Comparison of ENCODE assay signal across 19 cellular contexts in the genomic region with DNA sequence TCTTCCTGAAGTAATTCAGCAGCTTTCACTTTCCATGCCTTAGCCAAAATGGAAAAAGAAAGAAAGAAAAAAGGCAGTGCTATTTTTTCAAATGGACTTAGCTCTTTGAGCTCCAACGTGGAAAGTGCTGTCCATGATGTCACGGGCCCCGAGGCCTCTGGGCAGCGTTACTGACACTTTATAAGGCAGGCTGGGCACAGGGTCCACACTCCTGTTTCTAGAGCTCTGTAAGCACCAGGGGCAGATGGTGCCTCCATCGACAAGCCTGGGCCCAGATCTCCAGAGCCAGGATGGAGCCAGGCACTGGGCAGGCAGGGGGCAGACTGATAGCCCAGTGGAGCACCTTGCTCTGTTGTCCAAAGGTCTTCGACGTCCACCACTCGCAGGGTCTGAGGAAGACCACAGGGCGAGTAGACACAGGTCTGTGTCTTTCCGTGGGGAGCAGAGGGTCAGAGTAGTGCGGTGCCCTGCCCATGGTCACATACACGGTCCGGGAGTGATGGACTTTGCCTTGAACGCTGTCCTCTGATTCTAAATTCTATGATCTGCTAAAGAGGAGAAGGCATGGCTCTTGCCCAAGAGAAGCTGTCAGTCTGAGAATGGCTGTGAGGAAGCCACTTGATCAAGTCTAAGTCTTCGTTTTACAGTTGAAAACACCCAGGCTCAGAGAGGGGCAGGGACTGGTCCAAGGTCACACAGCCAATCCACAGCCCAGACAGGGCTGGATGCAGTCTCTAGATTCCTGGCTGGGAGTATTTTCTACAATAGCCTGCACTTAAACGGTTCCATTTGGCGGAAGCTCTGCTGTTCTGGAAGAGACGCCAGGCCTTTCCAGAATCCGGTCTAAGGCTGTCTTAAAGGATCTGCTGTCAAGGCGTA. TPM values are rescaled to one million over a fixed set of nuclear protein-coding genes. Genes with fewer than 3 reads are reported as not detected.
"Had no signal": no experiment of that assay in that cellular context is flagged by ENCODE, and none has a peak within 500 bp of the region (broad histone marks: within the 10 kb centered on the region; RNA-seq: fewer than 3 reads in every experiment).

No MANE protein-coding gene starts in this region.

- H3K27ac Mint-ChIP-seq: activated CD4-positive, alpha-beta memory T cell treated with anti-CD3 and anti-CD28 coated beads, Interleukin-2, amount 10 ng/mL, durations not matched to agents 7 days and 5 days; activated naive CD8-positive, alpha-beta T cell treated with anti-CD3 and anti-CD28 coated beads for 36 hours; activated T-cell treated with anti-CD3 and anti-CD28 coated beads, Interleukin-2, amount 50 U/mL, for 72 hours; neural progenitor cell had no signal

- DNase-seq: activated CD4-positive, alpha-beta memory T cell treated with anti-CD3 and anti-CD28 coated beads, Interleukin-2, amount 10 ng/mL, durations not matched to agents 7 days and 5 days; activated CD8-positive, alpha-beta memory T cell treated with anti-CD3 and anti-CD28 coated beads, Interleukin-2, amount 50 U/mL, for 4 hours; activated gamma-delta T cell treated with Interleukin-2 at 50 U/mL for 16 hours; activated naive CD8-positive, alpha-beta T cell treated with anti-CD3 and anti-CD28 coated beads for 36 hours; activated T-cell treated with anti-CD3 and anti-CD28 coated beads, Interleukin-2, amount 50 U/mL, for 72 hours; brain microvascular endothelial cell; cerebellar nuclear complex; foreskin keratinocyte; stimulated activated CD4-positive, alpha-beta T cell treated with anti-CD3 and anti-CD28 coated beads, Interleukin-2, amount 100 ng/mL, for 24 hours; stimulated activated naive B cell treated with anti-CD40 and anti-IgM and Interleukin-4, amounts not matched to agents 10 μg/mL and 1 μg/mL and 100 μg/mL, for 72 hours; substantia nigra; T-helper 9 cell; transverse colon had no signal

- H3K27ac ChIP-seq: brain microvascular endothelial cell, esophagus muscularis mucosa, foreskin keratinocyte, neural progenitor cell, parathyroid adenoma, transverse colon, VCaP had no signal

- H3K9me3 ChIP-seq: esophagus muscularis mucosa, heart left ventricle, transverse colon had no signal

- H3K27me3 ChIP-seq: esophagus muscularis mucosa, heart left ventricle, transverse colon had no signal

- H3K9me3 Mint-ChIP-seq: activated CD4-positive, alpha-beta memory T cell treated with anti-CD3 and anti-CD28 coated beads, Interleukin-2, amount 10 ng/mL, durations not matched to agents 7 days and 5 days; activated naive CD8-positive, alpha-beta T cell treated with anti-CD3 and anti-CD28 coated beads for 36 hours; activated T-cell treated with anti-CD3 and anti-CD28 coated beads, Interleukin-2, amount 50 U/mL, for 72 hours; neural progenitor cell; stimulated activated naive B cell treated with anti-CD40 and anti-IgM and Interleukin-4, amounts not matched to agents 10 μg/mL and 1 μg/mL and 100 μg/mL, for 72 hours had no signal

- H2AFZ ChIP-seq: neural progenitor cell, parathyroid adenoma had no signal

- H3K4me2 ChIP-seq: neural progenitor cell had no signal

- H3K4me1 ChIP-seq: esophagus muscularis mucosa, foreskin keratinocyte, neural progenitor cell, parathyroid adenoma had no signal

- ATAC-seq: activated T-cell treated with anti-CD3 and anti-CD28 coated beads, Interleukin-2, amount 50 U/mL, for 72 hours; foreskin keratinocyte; heart left ventricle; stimulated activated naive B cell treated with anti-CD40 and anti-IgM and Interleukin-4, amounts not matched to agents 10 μg/mL and 1 μg/mL and 100 μg/mL, for 72 hours had no signal

- H3K36me3 ChIP-seq: brain microvascular endothelial cell, esophagus muscularis mucosa, heart left ventricle, neural progenitor cell, transverse colon had no signal

- H3K9ac ChIP-seq: neural progenitor cell, parathyroid adenoma had no signal

- H3K36me3 Mint-ChIP-seq: activated naive CD8-positive, alpha-beta T cell treated with anti-CD3 and anti-CD28 coated beads for 36 hours; neural progenitor cell; stimulated activated naive B cell treated with anti-CD40 and anti-IgM and Interleukin-4, amounts not matched to agents 10 μg/mL and 1 μg/mL and 100 μg/mL, for 72 hours had no signal

- H3K4me3 Mint-ChIP-seq: activated CD4-positive, alpha-beta memory T cell treated with anti-CD3 and anti-CD28 coated beads, Interleukin-2, amount 10 ng/mL, durations not matched to agents 7 days and 5 days; activated naive CD8-positive, alpha-beta T cell treated with anti-CD3 and anti-CD28 coated beads for 36 hours; activated T-cell treated with anti-CD3 and anti-CD28 coated beads, Interleukin-2, amount 50 U/mL, for 72 hours; neural progenitor cell; stimulated activated naive B cell treated with anti-CD40 and anti-IgM and Interleukin-4, amounts not matched to agents 10 μg/mL and 1 μg/mL and 100 μg/mL, for 72 hours had no signal

- H3K79me2 ChIP-seq: parathyroid adenoma had no signal

- H3K27me3 Mint-ChIP-seq: activated naive CD8-positive, alpha-beta T cell treated with anti-CD3 and anti-CD28 coated beads for 36 hours; stimulated activated naive B cell treated with anti-CD40 and anti-IgM and Interleukin-4, amounts not matched to agents 10 μg/mL and 1 μg/mL and 100 μg/mL, for 72 hours had no signal

- H3K4me3 ChIP-seq: esophagus muscularis mucosa, heart left ventricle, neural progenitor cell, transverse colon had no signal

RNA-seq across cellular contexts. Expression of a gene that starts 22.1 kb away (rescaled TPM):
- total RNA-seq: activated naive CD8-positive, alpha-beta T cell treated with anti-CD3 and anti-CD28 coated beads for 36 hours; dermis microvascular lymphatic vessel endothelial cell had no signal
